8 cellular contexts compared by ENCODE assay signal in the genomic region with DNA sequence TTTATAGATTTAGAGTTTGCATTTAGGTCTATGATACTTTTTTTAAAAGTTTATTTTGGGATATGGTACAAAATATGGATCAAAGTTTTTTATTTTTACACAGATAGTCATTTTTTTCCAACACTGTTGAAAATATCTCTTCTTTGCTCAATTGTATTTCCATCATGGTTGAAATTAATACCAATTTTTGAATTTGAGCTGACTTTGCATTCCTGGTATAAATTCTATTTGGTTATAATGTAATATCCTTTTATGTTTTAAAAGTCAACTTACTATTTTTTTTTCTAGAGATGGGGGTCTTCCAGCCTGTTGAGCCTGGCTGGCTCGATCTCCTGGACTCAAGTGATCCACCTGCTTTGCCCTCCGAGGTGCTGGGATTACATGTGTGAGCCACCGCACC.
"Had no signal": no experiment of that assay in that cellular context is flagged by ENCODE, and none has a peak within 500 bp of the region (broad histone marks: within the 10 kb centered on the region; RNA-seq: fewer than 3 reads in every experiment).

No MANE protein-coding gene starts in this region.

- ATAC-seq: GM12878 had no signal

- H3K4me3 ChIP-seq: GM12878 had no signal

- FAIRE-seq: G401.6, GM12878, GM12891, GM12892, GM18507, GM19239 had no signal

- DNase-seq: GDM1, GF-D8 had no signal
